ENCODE assay signal across 21 cellular contexts in the genomic region with DNA sequence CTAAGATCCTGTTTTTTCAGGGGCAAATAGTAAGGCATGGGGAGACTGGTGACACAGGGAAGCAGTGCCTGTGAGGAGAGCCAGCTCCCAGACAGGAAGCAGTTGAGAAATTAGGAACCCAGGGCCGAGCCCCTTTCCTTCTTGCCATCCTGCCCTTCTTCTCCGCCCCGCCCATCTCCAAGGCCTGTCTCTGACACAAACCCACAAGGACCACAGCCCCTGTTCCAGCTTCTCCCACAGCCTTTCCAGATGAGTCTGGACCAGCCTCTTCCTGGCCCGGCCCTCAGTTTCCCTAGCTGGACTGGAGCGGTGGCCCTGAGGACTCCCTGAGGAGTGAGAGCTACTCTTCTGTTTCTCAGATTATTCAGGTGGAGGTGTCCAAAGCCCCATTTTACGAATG. TPM values are rescaled to one million over a fixed set of nuclear protein-coding genes. Genes with fewer than 3 reads are reported as not detected.
"Had no signal": no experiment of that assay in that cellular context is flagged by ENCODE, and none has a peak within 500 bp of the region (broad histone marks: within the 10 kb centered on the region; RNA-seq: fewer than 3 reads in every experiment).

No MANE protein-coding gene starts in this region.

- DNase-seq: activated B cell treated with CpG ODN at 0.5 μM for 24 hours; activated CD4-positive, alpha-beta T cell treated with anti-CD3 and anti-CD28 coated beads, Interleukin-2, amount 10 ng/mL, durations not matched to agents 24 days and 14 days; activated CD8-positive, alpha-beta T cell treated with anti-CD3 and anti-CD28 coated beads, Interleukin-2, amount 10 ng/mL, durations not matched to agents 7 days and 5 days; activated naive CD4-positive, alpha-beta T cell treated with anti-CD3 and anti-CD28 coated beads for 36 hours; activated T-cell treated with anti-CD3 and anti-CD28 coated beads, Interleukin-2, amount 50 U/mL, for 24 hours; gastrocnemius medialis; head of caudate nucleus; psoas muscle; stimulated activated CD4-positive, alpha-beta T cell treated with anti-CD3 and anti-CD28 coated beads, Interleukin-4, amount 100 ng/mL, for 1 hour; stomach; SW 1271; upper lobe of left lung had no signal

- H3K4me3 Mint-ChIP-seq: activated B cell treated with CpG ODN at 0.5 μM for 24 hours; activated CD4-positive, alpha-beta T cell treated with anti-CD3 and anti-CD28 coated beads, Interleukin-2, amount 10 ng/mL, durations not matched to agents 24 days and 14 days; activated CD8-positive, alpha-beta T cell treated with anti-CD3 and anti-CD28 coated beads, Interleukin-2, amount 10 ng/mL, durations not matched to agents 7 days and 5 days; activated naive CD4-positive, alpha-beta T cell treated with anti-CD3 and anti-CD28 coated beads for 36 hours; activated T-cell treated with anti-CD3 and anti-CD28 coated beads, Interleukin-2, amount 50 U/mL, for 24 hours; central memory CD8-positive, alpha-beta T cell; memory B cell; neural progenitor cell; T-helper 2 cell treated with Interferon-gamma antibody and Interleukin-4, amounts not matched to agents 5 μg/mL and 100 μg/mL, for 36 hours had no signal

- H3K27me3 ChIP-seq: ascending aorta, gastrocnemius medialis, upper lobe of left lung had no signal

- H3K27ac Mint-ChIP-seq: activated B cell treated with CpG ODN at 0.5 μM for 24 hours; activated CD4-positive, alpha-beta T cell treated with anti-CD3 and anti-CD28 coated beads, Interleukin-2, amount 10 ng/mL, durations not matched to agents 24 days and 14 days; activated CD8-positive, alpha-beta T cell treated with anti-CD3 and anti-CD28 coated beads, Interleukin-2, amount 10 ng/mL, durations not matched to agents 7 days and 5 days; activated naive CD4-positive, alpha-beta T cell treated with anti-CD3 and anti-CD28 coated beads for 36 hours; activated T-cell treated with anti-CD3 and anti-CD28 coated beads, Interleukin-2, amount 50 U/mL, for 24 hours; activated T-helper 2 cell treated with anti-CD3 and anti-CD28 coated beads, Interferon-gamma antibody, Interleukin-2, Interleukin-4, amounts not matched to agents 10 μg/mL and 5 μg/mL and 100 μg/mL, durations not matched to agents 14 hours and 24 hours and 36 hours; memory B cell; neural progenitor cell; T-helper 2 cell treated with Interferon-gamma antibody and Interleukin-4, amounts not matched to agents 5 μg/mL and 100 μg/mL, for 36 hours had no signal

- H3K4me3 ChIP-seq: ascending aorta, coronary artery, gastrocnemius medialis, neural progenitor cell, psoas muscle, skin epidermis, stomach, upper lobe of left lung had no signal

- H3K9me3 Mint-ChIP-seq: activated B cell treated with CpG ODN at 0.5 μM for 24 hours; activated CD4-positive, alpha-beta T cell treated with anti-CD3 and anti-CD28 coated beads, Interleukin-2, amount 10 ng/mL, durations not matched to agents 24 days and 14 days; activated naive CD4-positive, alpha-beta T cell treated with anti-CD3 and anti-CD28 coated beads for 36 hours; activated T-cell treated with anti-CD3 and anti-CD28 coated beads, Interleukin-2, amount 50 U/mL, for 24 hours; activated T-helper 2 cell treated with anti-CD3 and anti-CD28 coated beads, Interferon-gamma antibody, Interleukin-2, Interleukin-4, amounts not matched to agents 10 μg/mL and 5 μg/mL and 100 μg/mL, durations not matched to agents 14 hours and 24 hours and 36 hours; central memory CD8-positive, alpha-beta T cell; memory B cell; neural progenitor cell; T-helper 2 cell treated with Interferon-gamma antibody and Interleukin-4, amounts not matched to agents 5 μg/mL and 100 μg/mL, for 36 hours had no signal

- H3K27me3 Mint-ChIP-seq: activated B cell treated with CpG ODN at 0.5 μM for 24 hours; activated CD4-positive, alpha-beta T cell treated with anti-CD3 and anti-CD28 coated beads, Interleukin-2, amount 10 ng/mL, durations not matched to agents 24 days and 14 days; activated T-cell treated with anti-CD3 and anti-CD28 coated beads, Interleukin-2, amount 50 U/mL, for 24 hours; central memory CD8-positive, alpha-beta T cell; memory B cell had no signal

- H3K36me3 ChIP-seq: gastrocnemius medialis, neural progenitor cell had no signal

RNA-seq across cellular contexts. Expression of a gene that starts 15.9 kb away (rescaled TPM):
- total RNA-seq: ascending aorta, gastrocnemius medialis, osteocyte had no signal
